1 cellular context compared by ENCODE assay signal in genomic region chr14:24067133-24068082, GRCh38.
TF ChIP-seq lines count a peak whose summit lies in the region.

No MANE protein-coding gene starts in this region.

TF ChIP-seq in HepG2, 621 proteins besides CTCF, POLR2A, EP300 and RAD21 (continued from another document and continues in another):
- TF ChIP-seq ARID4A (CRISPR knock-in tag; IDR thresholded peaks at IDR 0.05; ENCODE audit: borderline replicate concordance) (peak; percentile 54; the same call in 1 of the 2 replicates), TFDP1 (CRISPR knock-in tag; IDR thresholded peaks at IDR 0.05; ENCODE audit: borderline replicate concordance) (peak; percentile 44; the same call in 1 of the 2 replicates), ZSCAN21 (CRISPR knock-in tag; IDR thresholded peaks at IDR 0.05; ENCODE audit: borderline replicate concordance) (no peak), MBNL3 (CRISPR knock-in tag; conservative IDR thresholded peaks at IDR 0.05) (no peak), ZNF720 (CRISPR knock-in tag; IDR thresholded peaks at IDR 0.05) (no peak; the same call in 1 of the 2 replicates), NFYB (CRISPR knock-in tag; IDR thresholded peaks at IDR 0.05) (no peak), PRMT3 (CRISPR knock-in tag; IDR thresholded peaks at IDR 0.05; ENCODE audit: borderline replicate concordance, low read depth) (no peak), ZMYM3 (CRISPR knock-in tag; IDR thresholded peaks at IDR 0.05) (peak; percentile 46), ZMAT3 (CRISPR knock-in tag; conservative IDR thresholded peaks at IDR 0.05) (no peak), POLR2AphosphoS2 (IDR thresholded peaks at IDR 0.05; ENCODE audit: low read depth, low read length) (no peak), ZNF510 (CRISPR knock-in tag; IDR thresholded peaks at IDR 0.05; ENCODE audit: low read depth) (no peak), RERE (CRISPR knock-in tag; IDR thresholded peaks at IDR 0.05; ENCODE audit: low read depth) (no peak), AGO1 (IDR thresholded peaks at IDR 0.05; ENCODE audit: low read depth, low read length, poor library complexity, severe bottlenecking) (no peak), ZBTB49 (CRISPR knock-in tag; IDR thresholded peaks at IDR 0.05; ENCODE audit: borderline replicate concordance) (0 out of 2 replicates have a peak, but pooled peaks have one; percentile 56), KLF11 (CRISPR knock-in tag; IDR thresholded peaks at IDR 0.05) (no peak), CREB3 (CRISPR knock-in tag; IDR thresholded peaks at IDR 0.05) (no peak), ZBTB42 (CRISPR knock-in tag; IDR thresholded peaks at IDR 0.05) (peak; percentile 92; the same call in 1 of the 2 replicates), HMG20A (CRISPR knock-in tag; IDR thresholded peaks at IDR 0.05; ENCODE audit: borderline replicate concordance) (no peak), GABPB1 (CRISPR knock-in tag; IDR thresholded peaks at IDR 0.05) (no peak), ZNF737 (CRISPR knock-in tag; IDR thresholded peaks at IDR 0.05; ENCODE audit: borderline replicate concordance) (no peak), ZFP37 (CRISPR knock-in tag; IDR thresholded peaks at IDR 0.05; ENCODE audit: borderline replicate concordance) (no peak), ZNF382 (CRISPR knock-in tag; IDR thresholded peaks at IDR 0.05; ENCODE audit: borderline replicate concordance) (no peak), ZNF543 (CRISPR knock-in tag; IDR thresholded peaks at IDR 0.05) (peak; percentile 25; the same call in 1 of the 2 replicates), ZNF224 (CRISPR knock-in tag; IDR thresholded peaks at IDR 0.05) (peak; percentile 83), ZNF749 (CRISPR knock-in tag; IDR thresholded peaks at IDR 0.05; ENCODE audit: borderline replicate concordance) (no peak), BRCA1 (CRISPR knock-in tag; IDR thresholded peaks at IDR 0.05) (no peak), EEA1 (CRISPR knock-in tag; IDR thresholded peaks at IDR 0.05; ENCODE audit: borderline replicate concordance) (no peak), ZBED4 (CRISPR knock-in tag; IDR thresholded peaks at IDR 0.05; ENCODE audit: borderline replicate concordance) (peak; percentile 32; the same call in 1 of the 2 replicates), TGIF2 (CRISPR knock-in tag; IDR thresholded peaks at IDR 0.05) (no peak), SKIL (CRISPR knock-in tag; IDR thresholded peaks at IDR 0.05; ENCODE audit: borderline replicate concordance) (no peak), TP53 (CRISPR knock-in tag; conservative IDR thresholded peaks at IDR 0.05) (no peak), ZNF891 (CRISPR knock-in tag; IDR thresholded peaks at IDR 0.05) (0 out of 2 replicates have a peak, but pooled peaks have one; percentile 53), ZMYM4 (CRISPR knock-in tag; IDR thresholded peaks at IDR 0.05) (peak; percentile 55; the same call in 1 of the 2 replicates), HIC2 (CRISPR knock-in tag; IDR thresholded peaks at IDR 0.05; ENCODE audit: low read depth) (peak; percentile 17; the same call in 1 of the 2 replicates), KDM2A (CRISPR knock-in tag; IDR thresholded peaks at IDR 0.05; ENCODE audit: borderline replicate concordance, low read depth) (no peak; the same call in 1 of the 2 replicates), ZNF34 (CRISPR knock-in tag; IDR thresholded peaks at IDR 0.05; ENCODE audit: borderline replicate concordance) (no peak), RCOR2 (CRISPR knock-in tag; IDR thresholded peaks at IDR 0.05) (no peak), TOE1 (CRISPR knock-in tag; IDR thresholded peaks at IDR 0.05) (no peak)
